Comparison of ENCODE assay signal across 32 cellular contexts in the genomic region with DNA sequence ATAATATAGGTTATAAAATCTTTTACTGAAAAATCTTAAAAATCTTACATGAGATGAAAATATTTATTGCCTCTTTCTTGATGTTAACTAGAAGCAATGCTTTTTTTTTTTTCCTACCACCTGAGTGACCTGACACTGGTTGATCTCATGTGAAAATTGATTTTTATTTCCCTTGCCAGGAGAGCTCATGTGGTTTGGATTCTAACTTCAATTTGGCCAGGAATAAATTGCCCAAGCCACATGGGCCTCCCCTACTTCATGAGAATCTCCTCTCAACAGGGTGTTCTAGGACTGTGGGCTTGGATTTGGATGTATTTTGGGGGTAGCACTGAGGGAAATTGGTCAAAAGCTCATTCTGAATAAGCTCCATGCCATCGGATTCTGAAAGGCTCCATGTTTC. TPM values are rescaled to one million over a fixed set of nuclear protein-coding genes. Genes with fewer than 3 reads are reported as not detected.
"Had no signal": no experiment of that assay in that cellular context is flagged by ENCODE, and none has a peak within 500 bp of the region (broad histone marks: within the 10 kb centered on the region; RNA-seq: fewer than 3 reads in every experiment).

No MANE protein-coding gene starts in this region.

- H3K27ac ChIP-seq: dorsolateral prefrontal cortex, epithelial cell of prostate, gastrocnemius medialis, heart left ventricle, hepatocyte, left lung, prostate gland, right atrium auricular region, sigmoid colon, testis, tibial artery had no signal

- H3K4me1 Mint-ChIP-seq: nephron; stimulated activated effector memory CD8-positive, alpha-beta T cell treated with anti-CD3 and anti-CD28 coated beads, Interleukin-12 subunit alpha, Interleukin-12 subunit beta, amount 100 ng/mL, for 72 hours had no signal

- H3K27me3 ChIP-seq: dorsolateral prefrontal cortex, gastrocnemius medialis, heart left ventricle, hepatocyte, left lung, right atrium auricular region, sigmoid colon, testis, tibial artery had no signal

- H3K9me3 ChIP-seq: gastrocnemius medialis, prostate gland, sigmoid colon, testis, tibial artery had no signal

- H3K4me1 ChIP-seq: gastrocnemius medialis, heart left ventricle, left lung, prostate gland, right atrium auricular region, sigmoid colon, testis, tibial artery had no signal

- H3K27me3 Mint-ChIP-seq: naive thymus-derived CD4-positive, alpha-beta T cell; type B pancreatic cell had no signal

- H3K4me2 ChIP-seq: hepatocyte had no signal

- H3K4me3 Mint-ChIP-seq: naive thymus-derived CD4-positive, alpha-beta T cell; nephron; stimulated activated effector memory CD8-positive, alpha-beta T cell treated with anti-CD3 and anti-CD28 coated beads, Interleukin-12 subunit alpha, Interleukin-12 subunit beta, amount 100 ng/mL, for 72 hours; type B pancreatic cell had no signal

- H3K36me3 ChIP-seq: prostate gland had no signal

- H3K4me3 ChIP-seq: dorsolateral prefrontal cortex, gastrocnemius medialis, heart left ventricle, hepatocyte, left lung, prostate gland, right atrium auricular region, sigmoid colon, testis, tibial artery had no signal

- H3K79me2 ChIP-seq: hepatocyte had no signal

- H3K27ac Mint-ChIP-seq: nephron; stimulated activated effector memory CD8-positive, alpha-beta T cell treated with anti-CD3 and anti-CD28 coated beads, Interleukin-12 subunit alpha, Interleukin-12 subunit beta, amount 100 ng/mL, for 72 hours; type B pancreatic cell had no signal

- DNase-seq: cortex of kidney; dorsolateral prefrontal cortex; effector CD4-positive, alpha-beta T cell; foreskin fibroblast; gastrocnemius medialis; heart left ventricle; kidney; left lung; midbrain; naive thymus-derived CD4-positive, alpha-beta T cell; nucleus accumbens; sigmoid colon; stimulated activated CD4-positive, alpha-beta T cell treated with anti-CD3 and anti-CD28 coated beads, Interleukin-2, amount 100 ng/mL, for 24 hours; stimulated activated CD4-positive, alpha-beta T cell treated with anti-CD3 and anti-CD28 coated beads, Interleukin-4, amount 100 ng/mL, for 24 hours; stimulated activated naive CD8-positive, alpha-beta T cell treated with anti-CD3 and anti-CD28 coated beads, Interleukin-15, Interleukin-2, amounts not matched to agents 100 U/mL and 50 U/mL, for 24 hours; substantia nigra; testis; tibial artery had no signal

- ATAC-seq: esophagus mucosa; gastrocnemius medialis; heart left ventricle; left lung; naive thymus-derived CD4-positive, alpha-beta T cell; stimulated activated effector memory CD8-positive, alpha-beta T cell treated with anti-CD3 and anti-CD28 coated beads, Interleukin-12 subunit alpha, Interleukin-12 subunit beta, amount 100 ng/mL, for 72 hours; stimulated activated naive CD8-positive, alpha-beta T cell treated with anti-CD3 and anti-CD28 coated beads, Interleukin-15, Interleukin-2, amounts not matched to agents 100 U/mL and 50 U/mL, for 24 hours had no signal

- H2AFZ ChIP-seq: hepatocyte had no signal

RNA-seq across cellular contexts. Expression of gene C2orf80, which starts 45.0 kb away (rescaled TPM):
- total RNA-seq: esophagus mucosa; gastrocnemius medialis; heart left ventricle; hepatocyte; kidney; left lung; lower leg skin; lung microvascular endothelial cell; mucosa of gallbladder; naive thymus-derived CD4-positive, alpha-beta T cell; osteocyte; prostate gland; right atrium auricular region; sigmoid colon; skeletal muscle tissue; testis had no signal
- polyA plus RNA-seq: heart left ventricle; hepatocyte; naive thymus-derived CD4-positive, alpha-beta T cell; sigmoid colon; urinary bladder had no signal
